ENCODE assay signal across 6 cellular contexts in genomic region chr19:1606138-1606651, GRCh38. TPM values are rescaled to one million over a fixed set of nuclear protein-coding genes. Genes with fewer than 3 reads are reported as not detected.
DNase-seq lines count a peak whose midpoint lies in the region; ATAC-seq, FAIRE-seq and TF ChIP-seq lines count a peak whose summit lies in the region.

No MANE protein-coding gene starts in this region.

- H3K36me3 ChIP-seq in astrocyte (ENCODE audit: insufficient read depth, low read length) = peaks cover 2% of the 10 kb centered on the region
- H3K36me3 ChIP-seq in naive thymus-derived CD4-positive, alpha-beta T cell (ENCODE audit: control insufficient read depth in 2 of 3, insufficient read depth in 3 of 3, low read length in 3 of 3) = peaks cover 0 to 24% (median 1%) of the 10 kb centered on the region in 3 experiments

- H3K9me3 ChIP-seq in astrocyte (ENCODE audit: insufficient read depth, low read depth, low read length) = no peaks in the 10 kb centered on the region
- no peaks in the 10 kb centered on the region for H3K9me3 ChIP-seq in naive thymus-derived CD4-positive, alpha-beta T cell (ENCODE audit: control insufficient read depth in 2 of 3, low read length in 3 of 3)

- peak overlapping the region; percentile 94 for H3K4me3 ChIP-seq in astrocyte (ENCODE audit: insufficient read depth, low read depth, low read length)
- peak overlapping the region; percentile 79 for H3K4me3 ChIP-seq in naive thymus-derived CD4-positive, alpha-beta T cell (ENCODE audit: low read length)

- peaks cover 9% of the 10 kb centered on the region for H3K36me3 Mint-ChIP-seq in astrocyte (ENCODE audit: low read depth, unreplicated experiment)
- peaks cover 0 to 4% (median 0%) of the 10 kb centered on the region in 5 donors for H3K36me3 Mint-ChIP-seq in naive thymus-derived CD4-positive, alpha-beta T cell

- CTCF ChIA-PET in naive thymus-derived CD4-positive, alpha-beta T cell (lab: Charles Lee) = interaction anchor here (0.6 to 1.6 kb wide), 5 partner anchors 26 to 68 kb away, joined by 3 to 11 read pairs (median 6); no protein-coding TSS in a partner anchor

- H3K27me3 ChIP-seq in astrocyte (ENCODE audit: insufficient read depth, low read length) = no peaks in the 10 kb centered on the region
- no peaks in the 10 kb centered on the region for H3K27me3 ChIP-seq in naive thymus-derived CD4-positive, alpha-beta T cell (ENCODE audit: control insufficient read depth in 2 of 2, insufficient read depth in 2 of 2, low read length in 2 of 2)

- peaks cover 32% of the 10 kb centered on the region for H4K20me1 ChIP-seq in astrocyte (ENCODE audit: insufficient read depth, low read length)

- H2AFZ ChIP-seq in astrocyte (ENCODE audit: low read depth, low read length) = peak overlapping the region; percentile 85

- H3K4me2 ChIP-seq in astrocyte (ENCODE audit: low read length) = peak overlapping the region; percentile 91

- peak overlapping the region; percentile 95 for H3K9ac ChIP-seq in astrocyte (ENCODE audit: low read length)

- ATAC-seq in GM18517 (IDR thresholded peaks at IDR 0.05; ENCODE audit: unreplicated experiment) (peak; percentile 7), GM21390 (IDR thresholded peaks at IDR 0.05; ENCODE audit: unreplicated experiment) (no peak), GM18498 (IDR thresholded peaks at IDR 0.05; ENCODE audit: unreplicated experiment) (no peak), HG02798 (IDR thresholded peaks at IDR 0.05; ENCODE audit: poor library complexity, unreplicated experiment) (no peak)
- ATAC-seq in naive thymus-derived CD4-positive, alpha-beta T cell = no peak

- peaks cover 3% of the 10 kb centered on the region for H3K4me1 Mint-ChIP-seq in astrocyte (ENCODE audit: low read depth, unreplicated experiment)
- H3K4me1 Mint-ChIP-seq in naive thymus-derived CD4-positive, alpha-beta T cell = peaks cover 20 to 70% (median 50%) of the 10 kb centered on the region in 7 donors

- peak overlapping the region; percentile 98 for H3K4me3 Mint-ChIP-seq in astrocyte (ENCODE audit: unreplicated experiment)
- peak overlapping the region; percentile 92 to 99 (median 96) for H3K4me3 Mint-ChIP-seq in naive thymus-derived CD4-positive, alpha-beta T cell

- peaks cover 41% of the 10 kb centered on the region for H3K79me2 ChIP-seq in astrocyte (ENCODE audit: insufficient read depth, low read length)

- DNase-seq in astrocyte (ENCODE audit: low read depth) = no peak
- DNase-seq in naive thymus-derived CD4-positive, alpha-beta T cell = no peak

- TF ChIP-seq CTCF in astrocyte (IDR thresholded peaks at IDR 0.05; ENCODE audit: insufficient read depth, low read depth, low read length) = no peak

- peaks cover 13% of the 10 kb centered on the region for H3K4me1 ChIP-seq in astrocyte (ENCODE audit: insufficient read depth, low read length)
- H3K4me1 ChIP-seq in naive thymus-derived CD4-positive, alpha-beta T cell (ENCODE audit: control insufficient read depth in 2 of 2, insufficient read depth in 2 of 2, low read length in 2 of 2) = peaks cover 28 to 41% of the 10 kb centered on the region in 2 donors

- H3K27ac Mint-ChIP-seq in astrocyte (ENCODE audit: unreplicated experiment) = peak overlapping the region; percentile 100
- peak overlapping the region; percentile 92 to 100 (median 98) for H3K27ac Mint-ChIP-seq in naive thymus-derived CD4-positive, alpha-beta T cell

- intact Hi-C loops in naive thymus-derived CD4-positive, alpha-beta T cell (cut with micrococcal nuclease) = loop anchor here (1.0 to 5.0 kb wide), 5 partner anchors 45 to 161 kb away; partner anchors contain the start of genes PCSK4 (in 1 of the 2) and REEP6 (in 1 of the 2)

- POLR2A ChIA-PET in naive thymus-derived CD4-positive, alpha-beta T cell (lab: Charles Lee) = interaction anchor here (0.7 to 6.1 kb wide), 9 partner anchors 11 to 252 kb away, joined by 3 to 52 read pairs (median 6); partner anchors contain the start of genes MBD3 and TCF3

- H3K27ac ChIP-seq in astrocyte (ENCODE audit: low read depth, low read length) = peak overlapping the region; percentile 84
- peak overlapping the region; percentile 97 for H3K27ac ChIP-seq in naive thymus-derived CD4-positive, alpha-beta T cell (ENCODE audit: low read depth, low read length)

- no peaks in the 10 kb centered on the region for H3K27me3 Mint-ChIP-seq in astrocyte (ENCODE audit: low read depth, unreplicated experiment)
- H3K27me3 Mint-ChIP-seq in naive thymus-derived CD4-positive, alpha-beta T cell = no peaks in the 10 kb centered on the region

- no peak for FAIRE-seq in astrocyte (lab: Jason Lieb, UNC)

- no peaks in the 10 kb centered on the region for H3K9me3 Mint-ChIP-seq in astrocyte (ENCODE audit: unreplicated experiment)
- no peaks in the 10 kb centered on the region for H3K9me3 Mint-ChIP-seq in naive thymus-derived CD4-positive, alpha-beta T cell

RNA-seq across cellular contexts. Expression of gene UQCR11, which starts 0.9 kb away (rescaled TPM):
- 255 and 257 TPM in 2 replicates for total RNA-seq in astrocyte
- 100 to 1,000 TPM in 4 of 5 experiments, 10 to 100 TPM in 1; 94.3 to 170 (median 123) TPM for total RNA-seq in naive thymus-derived CD4-positive, alpha-beta T cell
- 100 to 1,000 TPM; 292 to 606 TPM for polyA plus RNA-seq in naive thymus-derived CD4-positive, alpha-beta T cell

RNA-seq across cellular contexts. Expression of gene MBD3, which starts 13.5 kb away (rescaled TPM):
- total RNA-seq in astrocyte = 64.0 and 71.9 TPM in 2 replicates
- total RNA-seq in naive thymus-derived CD4-positive, alpha-beta T cell = 10 to 100 TPM; 50.1 to 87.8 (median 64.6) TPM
- 10 to 100 TPM in 1 of 2 donors, 1 to 10 TPM in 1; 9.1 to 23.1 TPM for polyA plus RNA-seq in naive thymus-derived CD4-positive, alpha-beta T cell

RNA-seq across cellular contexts. Expression of gene MEX3D, which starts 38.1 kb away (rescaled TPM):
- total RNA-seq in astrocyte = 51.8 and 52.1 TPM in 2 replicates
- 1 to 10 TPM; 2.1 to 8.3 (median 2.3) TPM for total RNA-seq in naive thymus-derived CD4-positive, alpha-beta T cell
- not detected for polyA plus RNA-seq in naive thymus-derived CD4-positive, alpha-beta T cell

RNA-seq across cellular contexts. Expression of gene TCF3, which starts 46.2 kb away (rescaled TPM):
- 156 and 173 TPM in 2 replicates for total RNA-seq in astrocyte
- total RNA-seq in naive thymus-derived CD4-positive, alpha-beta T cell = 10 to 100 TPM; 66.6 to 83.6 (median 78.3) TPM
- 10 to 100 TPM in 1 of 2 donors, 1 to 10 TPM in 1; 5.8 to 15.6 TPM for polyA plus RNA-seq in naive thymus-derived CD4-positive, alpha-beta T cell
